Comparison of ENCODE assay signal across 8 cellular contexts in the genomic region with DNA sequence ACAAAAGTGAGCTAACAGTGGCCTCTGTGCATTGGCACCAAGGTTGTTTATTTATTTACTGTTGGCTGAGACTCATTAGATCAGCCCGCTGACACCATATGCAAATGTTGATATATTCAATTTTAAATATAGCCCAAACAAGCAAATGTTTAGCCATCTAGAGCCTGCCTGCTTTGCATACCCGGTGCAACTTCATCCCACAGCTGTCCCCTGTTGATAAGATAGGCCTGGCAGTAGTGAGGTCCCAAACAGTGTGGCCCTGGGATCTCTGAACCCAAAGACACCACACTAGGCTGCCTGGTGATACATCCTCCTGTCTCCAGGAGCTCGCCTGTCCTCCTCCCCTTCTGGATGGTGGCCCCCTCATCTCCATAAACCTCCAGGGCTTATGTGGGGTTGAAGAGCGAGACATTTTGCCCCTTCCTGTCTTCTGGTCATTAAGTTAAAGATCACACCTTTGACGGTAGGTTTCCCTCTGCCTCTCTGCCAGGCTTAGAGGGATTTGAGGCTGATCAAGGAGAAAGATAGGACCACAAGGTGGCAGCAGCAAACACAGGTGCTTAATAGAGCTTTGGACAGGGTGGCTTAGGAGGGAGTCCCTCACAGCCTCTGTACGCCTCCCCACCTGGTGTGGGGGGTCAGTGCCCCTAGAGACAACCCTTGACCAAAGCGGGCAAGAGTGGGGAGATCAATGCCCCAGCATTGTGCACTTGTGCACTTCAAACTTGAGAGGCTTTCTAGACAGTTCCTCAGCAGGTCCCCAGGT. TPM values are rescaled to one million over a fixed set of nuclear protein-coding genes. Genes with fewer than 3 reads are reported as not detected.
A peak's percentile ranks its signal among the peaks of the same experiment; 100 is the strongest.
DNase-seq lines count a peak whose midpoint lies in the region; ATAC-seq and TF ChIP-seq lines count a peak whose summit lies in the region.

No MANE protein-coding gene starts in this region.

- no peak overlapping the region for H3K4me3 Mint-ChIP-seq in stimulated activated naive CD8-positive, alpha-beta T cell treated with anti-CD3 and anti-CD28 coated beads, Interleukin-15, amount 100 ng/mL, for 72 hours

- H3K79me2 ChIP-seq in KMS-11 (ENCODE audit: insufficient read depth, low read depth) = no peaks in the 10 kb centered on the region

- H3K4me1 Mint-ChIP-seq in stimulated activated naive CD8-positive, alpha-beta T cell treated with anti-CD3 and anti-CD28 coated beads, Interleukin-15, amount 100 ng/mL, for 72 hours = no peaks in the 10 kb centered on the region

- intact Hi-C loops in aorta (cut with DNase I) = no loop called here

- peaks cover 41% of the 10 kb centered on the region for H3K27me3 Mint-ChIP-seq in stimulated activated naive CD8-positive, alpha-beta T cell treated with anti-CD3 and anti-CD28 coated beads, Interleukin-15, amount 100 ng/mL, for 72 hours

- peaks cover 5 to 13% of the 10 kb centered on the region in 2 donors for H3K9me3 Mint-ChIP-seq in stimulated activated naive CD8-positive, alpha-beta T cell treated with anti-CD3 and anti-CD28 coated beads, Interleukin-15, amount 100 ng/mL, for 72 hours

- H3K36me3 ChIP-seq in KMS-11 (ENCODE audit: insufficient read depth) (no peaks in the 10 kb centered on the region), aorta (ENCODE audit: control insufficient read depth in 1 of 2, insufficient read depth in 2 of 2, low read length in 1 of 2) (no peaks in the 10 kb centered on the region)

- peak; percentile 65 for ATAC-seq in GM18520 (IDR thresholded peaks at IDR 0.05; ENCODE audit: unreplicated experiment)
- peak; percentile 66 for ATAC-seq in stimulated activated naive CD8-positive, alpha-beta T cell treated with anti-CD3 and anti-CD28 coated beads, Interleukin-15, amount 100 ng/mL, for 72 hours
- no peak for ATAC-seq in aorta (ENCODE audit: low FRiP score)
- no peak for ATAC-seq in GM19467 (IDR thresholded peaks at IDR 0.05; ENCODE audit: unreplicated experiment)

- H3K27ac ChIP-seq in KMS-11 = no peak overlapping the region
- H3K27ac ChIP-seq in aorta (ENCODE audit: low read depth in 1 of 2, low read length in 2 of 2) = no peak overlapping the region

- 66 to 67% methylated on average over 7 of the region's 7 CpGs for WGBS in aorta, 2 donors

- no peak overlapping the region for H3K27ac Mint-ChIP-seq in stimulated activated naive CD8-positive, alpha-beta T cell treated with anti-CD3 and anti-CD28 coated beads, Interleukin-15, amount 100 ng/mL, for 72 hours

- peak; percentile 29 to 36 for DNase-seq in AML-193 (lab: John Stamatoyannopoulos, UW)
- DNase-seq in activated CD4-positive, alpha-beta T cell treated with anti-CD3 and anti-CD28 coated beads, Interleukin-2, amount 50 U/mL, for 48 hours = peak; percentile 24 to 36
- peak; percentile 21 for DNase-seq in glomerular visceral epithelial cell (ENCODE audit: extremely low spot score)
- peak; percentile 18 to 29 for DNase-seq in stimulated activated naive CD8-positive, alpha-beta T cell treated with anti-CD3 and anti-CD28 coated beads, Interleukin-15, amount 100 ng/mL, for 72 hours
- no peak for DNase-seq in aorta

- H3K9ac ChIP-seq in KMS-11 = no peak overlapping the region

- H4K20me1 ChIP-seq in KMS-11 (ENCODE audit: insufficient read depth) = no peaks in the 10 kb centered on the region

- peak; percentile 48 for TF ChIP-seq CTCF in KMS-11 (conservative IDR thresholded peaks at IDR 0.05; ENCODE audit: low read depth, low read length)

- H3K4me3 ChIP-seq in KMS-11 (IDR thresholded peaks at IDR 0.05; ENCODE audit: insufficient read depth, low read depth, low read length) (no peak overlapping the region), aorta (ENCODE audit: low read length in 2 of 2) (no peak overlapping the region)

- no peak overlapping the region for H2AFZ ChIP-seq in KMS-11 (ENCODE audit: low read depth)

- no peaks in the 10 kb centered on the region for H3K27me3 ChIP-seq in KMS-11 (ENCODE audit: insufficient read depth, low read depth)
- no peaks in the 10 kb centered on the region for H3K27me3 ChIP-seq in aorta (ENCODE audit: control insufficient read depth in 1 of 2, insufficient read depth in 2 of 2, low read length in 1 of 2)

- H3K4me1 ChIP-seq in KMS-11 (ENCODE audit: low read depth, poor library complexity, severe bottlenecking) = no peaks in the 10 kb centered on the region
- H3K4me1 ChIP-seq in aorta (ENCODE audit: control insufficient read depth in 1 of 2, insufficient read depth in 2 of 2, low read length in 2 of 2) = peaks cover 0 to 1% of the 10 kb centered on the region in 2 donors

- H3K4me2 ChIP-seq in KMS-11 = no peak overlapping the region

- H3K9me3 ChIP-seq in aorta (ENCODE audit: control insufficient read depth, low read length) = no peaks in the 10 kb centered on the region

RNA-seq across cellular contexts. Expression of a gene that starts 23.7 kb away (rescaled TPM):
- total RNA-seq in aorta = 1 to 10 TPM; 1.2 to 4.5 TPM
- polyA plus RNA-seq in aorta = 10 to 100 TPM in 1 of 2 donors, under 1 TPM in 1; 0.92 to 20.3 TPM

RNA-seq across cellular contexts. Expression of a gene that starts 47.7 kb away (rescaled TPM):
- total RNA-seq in aorta = under 1 TPM; 0.39 to 0.49 TPM
- polyA plus RNA-seq in aorta = under 1 TPM in 1 of 2 donors, not detected in 1; 0.61 TPM

Comparison
In these comparisons a context has a peak if more than half of its experiments do, and no peak if none do; other contexts are left out.
1. DNase-seq: peak in AML-193 (2 of 2), activated CD4-positive, alpha-beta T cell treated with anti-CD3 and anti-CD28 coated beads, Interleukin-2, amount 50 U/mL, for 48 hours (2 of 2), glomerular visceral epithelial cell (single experiment) and stimulated activated naive CD8-positive, alpha-beta T cell treated with anti-CD3 and anti-CD28 coated beads, Interleukin-15, amount 100 ng/mL, for 72 hours (2 of 2); none in aorta (0 of 2).
2. ATAC-seq: peak in GM18520 (single experiment) and stimulated activated naive CD8-positive, alpha-beta T cell treated with anti-CD3 and anti-CD28 coated beads, Interleukin-15, amount 100 ng/mL, for 72 hours (single experiment); none in aorta (single experiment) and GM19467 (single experiment).